ENCODE assay signal across 1 cellular context in the genomic region with DNA sequence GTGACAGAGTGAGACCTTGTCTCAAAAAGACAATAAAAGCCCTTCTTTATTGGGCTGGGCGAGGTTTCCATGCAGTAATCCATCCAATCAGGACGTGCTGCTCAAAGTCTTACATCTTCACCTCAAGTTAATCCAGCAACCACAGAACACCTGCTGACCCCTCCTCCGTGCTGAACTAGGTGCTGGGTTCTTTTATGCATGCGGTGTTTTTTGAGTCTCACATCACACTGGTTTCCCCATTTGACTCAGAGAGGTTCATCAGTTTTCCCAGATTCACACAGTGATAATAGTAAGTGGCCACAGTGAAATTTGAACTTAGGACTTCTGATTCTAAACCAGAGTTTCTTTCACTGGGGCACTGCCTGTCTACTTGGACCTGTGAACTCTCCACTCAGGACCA.
TF ChIP-seq lines count a peak whose summit lies in the region.

No MANE protein-coding gene starts in this region.

TF ChIP-seq in GM12878, 131 proteins besides CTCF, POLR2A, EP300 and RAD21 (continued from another document):
- 0 out of 2 replicates have a peak, but pooled peaks have one; percentile 42 for TF ChIP-seq NBN (IDR thresholded peaks at IDR 0.05)
- TF ChIP-seq MTA2 (IDR thresholded peaks at IDR 0.05; ENCODE audit: low read depth): peak; percentile 60
- TF ChIP-seq TCF12 (IDR thresholded peaks at IDR 0.05; ENCODE audit: low read depth, low read length): peak; percentile 86
- TF ChIP-seq FOXM1 (IDR thresholded peaks at IDR 0.05; ENCODE audit: low read depth, low read length): 0 out of 2 replicates have a peak, but pooled peaks have one; percentile 22
- peak; percentile 64 to 69 for TF ChIP-seq IKZF2 (IDR thresholded peaks at IDR 0.05)
- TF ChIP-seq RUNX3 (IDR thresholded peaks at IDR 0.05; ENCODE audit: low read length): peak; percentile 91
- peak; percentile 36; the same call in 1 of the 2 replicates for TF ChIP-seq ATF7 (IDR thresholded peaks at IDR 0.05; ENCODE audit: low read depth)
- 0 out of 2 replicates have a peak, but pooled peaks have one; percentile 31 for TF ChIP-seq PAX5 (IDR thresholded peaks at IDR 0.05; ENCODE audit: borderline replicate concordance, low read depth, low read length)
- TF ChIP-seq, protein P1, sequence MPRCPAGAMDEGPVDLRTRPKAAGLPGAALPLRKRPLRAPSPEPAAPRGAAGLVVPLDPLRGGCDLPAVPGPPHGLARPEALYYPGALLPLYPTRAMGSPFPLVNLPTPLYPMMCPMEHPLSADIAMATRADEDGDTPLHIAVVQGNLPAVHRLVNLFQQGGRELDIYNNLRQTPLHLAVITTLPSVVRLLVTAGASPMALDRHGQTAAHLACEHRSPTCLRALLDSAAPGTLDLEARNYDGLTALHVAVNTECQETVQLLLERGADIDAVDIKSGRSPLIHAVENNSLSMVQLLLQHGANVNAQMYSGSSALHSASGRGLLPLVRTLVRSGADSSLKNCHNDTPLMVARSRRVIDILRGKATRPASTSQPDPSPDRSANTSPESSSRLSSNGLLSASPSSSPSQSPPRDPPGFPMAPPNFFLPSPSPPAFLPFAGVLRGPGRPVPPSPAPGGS (IDR thresholded peaks at IDR 0.05; ENCODE audit: borderline replicate concordance, insufficient read depth, low read depth, low read length, poor library complexity, severe bottlenecking): peak; percentile 31
- TF ChIP-seq BCL11A (IDR thresholded peaks at IDR 0.05; ENCODE audit: low read depth, low read length): 0 out of 2 replicates have a peak, but pooled peaks have one; percentile 48
- TF ChIP-seq, protein P2, sequence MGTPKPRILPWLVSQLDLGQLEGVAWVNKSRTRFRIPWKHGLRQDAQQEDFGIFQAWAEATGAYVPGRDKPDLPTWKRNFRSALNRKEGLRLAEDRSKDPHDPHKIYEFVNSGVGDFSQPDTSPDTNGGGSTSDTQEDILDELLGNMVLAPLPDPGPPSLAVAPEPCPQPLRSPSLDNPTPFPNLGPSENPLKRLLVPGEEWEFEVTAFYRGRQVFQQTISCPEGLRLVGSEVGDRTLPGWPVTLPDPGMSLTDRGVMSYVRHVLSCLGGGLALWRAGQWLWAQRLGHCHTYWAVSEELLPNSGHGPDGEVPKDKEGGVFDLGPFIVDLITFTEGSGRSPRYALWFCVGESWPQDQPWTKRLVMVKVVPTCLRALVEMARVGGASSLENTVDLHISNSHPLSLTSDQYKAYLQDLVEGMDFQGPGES (IDR thresholded peaks at IDR 0.05): no peak
- peak; percentile 69 for TF ChIP-seq NR2F1 (conservative IDR thresholded peaks at IDR 0.05)
- TF ChIP-seq GABPA (IDR thresholded peaks at IDR 0.05; ENCODE audit: low read depth): no peak
- TF ChIP-seq TCF3 (IDR thresholded peaks at IDR 0.05; ENCODE audit: borderline replicate concordance, insufficient read depth, low read depth, low read length): 0 out of 2 replicates have a peak, but pooled peaks have one; percentile 55
- TF ChIP-seq POLR2AphosphoS5 (IDR thresholded peaks at IDR 0.05; ENCODE audit: low read length): no peak
- TF ChIP-seq MEF2A (IDR thresholded peaks at IDR 0.05; ENCODE audit: insufficient read depth, low read depth, low read length): 0 out of 2 replicates have a peak, but pooled peaks have one; percentile 13
- peak; percentile 62; the same call in 1 of the 2 replicates for TF ChIP-seq IKZF1 (conservative IDR thresholded peaks at IDR 0.05)
- TF ChIP-seq, protein P3, sequence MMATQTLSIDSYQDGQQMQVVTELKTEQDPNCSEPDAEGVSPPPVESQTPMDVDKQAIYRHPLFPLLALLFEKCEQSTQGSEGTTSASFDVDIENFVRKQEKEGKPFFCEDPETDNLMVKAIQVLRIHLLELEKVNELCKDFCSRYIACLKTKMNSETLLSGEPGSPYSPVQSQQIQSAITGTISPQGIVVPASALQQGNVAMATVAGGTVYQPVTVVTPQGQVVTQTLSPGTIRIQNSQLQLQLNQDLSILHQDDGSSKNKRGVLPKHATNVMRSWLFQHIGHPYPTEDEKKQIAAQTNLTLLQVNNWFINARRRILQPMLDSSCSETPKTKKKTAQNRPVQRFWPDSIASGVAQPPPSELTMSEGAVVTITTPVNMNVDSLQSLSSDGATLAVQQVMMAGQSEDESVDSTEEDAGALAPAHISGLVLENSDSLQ (IDR thresholded peaks at IDR 0.05): no peak
- TF ChIP-seq POU2F2 (IDR thresholded peaks at IDR 0.05; ENCODE audit: borderline replicate concordance, low read depth, low read length): peak; percentile 90; the same call in 1 of the 3 replicates
- TF ChIP-seq WRNIP1 (IDR thresholded peaks at IDR 0.05; ENCODE audit: borderline replicate concordance, low read depth, low read length): no peak
- peak; percentile 68; the same call in 1 of the 2 replicates for TF ChIP-seq IRF4 (IDR thresholded peaks at IDR 0.05; ENCODE audit: low read depth, low read length)
- TF ChIP-seq, protein P4, sequence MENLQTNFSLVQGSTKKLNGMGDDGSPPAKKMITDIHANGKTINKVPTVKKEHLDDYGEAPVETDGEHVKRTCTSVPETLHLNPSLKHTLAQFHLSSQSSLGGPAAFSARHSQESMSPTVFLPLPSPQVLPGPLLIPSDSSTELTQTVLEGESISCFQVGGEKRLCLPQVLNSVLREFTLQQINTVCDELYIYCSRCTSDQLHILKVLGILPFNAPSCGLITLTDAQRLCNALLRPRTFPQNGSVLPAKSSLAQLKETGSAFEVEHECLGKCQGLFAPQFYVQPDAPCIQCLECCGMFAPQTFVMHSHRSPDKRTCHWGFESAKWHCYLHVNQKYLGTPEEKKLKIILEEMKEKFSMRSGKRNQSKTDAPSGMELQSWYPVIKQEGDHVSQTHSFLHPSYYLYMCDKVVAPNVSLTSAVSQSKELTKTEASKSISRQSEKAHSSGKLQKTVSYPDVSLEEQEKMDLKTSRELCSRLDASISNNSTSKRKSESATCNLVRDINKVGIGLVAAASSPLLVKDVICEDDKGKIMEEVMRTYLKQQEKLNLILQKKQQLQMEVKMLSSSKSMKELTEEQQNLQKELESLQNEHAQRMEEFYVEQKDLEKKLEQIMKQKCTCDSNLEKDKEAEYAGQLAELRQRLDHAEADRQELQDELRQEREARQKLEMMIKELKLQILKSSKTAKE (IDR thresholded peaks at IDR 0.05; ENCODE audit: low read depth, poor library complexity, severe bottlenecking): peak; percentile 27
- TF ChIP-seq RFX5 (IDR thresholded peaks at IDR 0.05; ENCODE audit: low read depth, low read length): no peak
- peak; percentile 64; the same call in 1 of the 2 replicates for TF ChIP-seq JUNB (IDR thresholded peaks at IDR 0.05)
- TF ChIP-seq MYC (IDR thresholded peaks at IDR 0.05; ENCODE audit: insufficient read depth, insufficient read length, insufficient replicate concordance, low read length, severe bottlenecking): no peak
